ENCODE assay signal across 14 cellular contexts in genomic region chr20:40776702-40777457, GRCh38.
A peak's percentile ranks its signal among the peaks of the same experiment; 100 is the strongest.
DNase-seq lines count a peak whose midpoint lies in the region; ATAC-seq lines count a peak whose summit lies in the region.
"Had no signal": no experiment of that assay in that cellular context is flagged by ENCODE, and none has a peak within 500 bp of the region (broad histone marks: within the 10 kb centered on the region; RNA-seq: fewer than 3 reads in every experiment).

No MANE protein-coding gene starts in this region.

- peak; percentile 73 for DNase-seq in ELF-1 (ENCODE audit: low read depth, low spot score)
- peak; percentile 40 for DNase-seq in NCI-H446 treated with DMSO at 0.1 percent for 48 hours (lab: John Stamatoyannopoulos, UW)
- peak in 2 of 3 donors; percentile 56 to 57 for DNase-seq in right cardiac atrium
- no peak for DNase-seq in sciatic nerve (ENCODE audit: low spot score)
- no peak for DNase-seq in AG08395 (ENCODE audit: low spot score)
- DNase-seq: CD4-positive, alpha-beta memory T cell; DMS79; GM23248; NCI-H1417; NCI-H187 treated with DMSO at 0.1 percent for 48 hours; NCI-H774; SHP77 had no signal

- H3K27me3 ChIP-seq in right cardiac atrium (ENCODE audit: control insufficient read depth, insufficient read depth) = no peaks in the 10 kb centered on the region

- no peak overlapping the region for H3K4me3 ChIP-seq in right cardiac atrium (ENCODE audit: low read length)
- H3K4me3 ChIP-seq: GM23248 had no signal

- no peak overlapping the region for H3K27ac ChIP-seq in right cardiac atrium (ENCODE audit: low read length)
- H3K27ac ChIP-seq: GM23248 had no signal

- H3K9me3 ChIP-seq in right cardiac atrium (ENCODE audit: control insufficient read depth, low read length) = no peaks in the 10 kb centered on the region

- intact Hi-C loops in right cardiac atrium (cut with DNase I) = no loop called here
- intact Hi-C loops in sciatic nerve (cut with DNase I) = no loop called here

- ATAC-seq in right cardiac atrium (peak in 1 of 2 donors; percentile 32), sciatic nerve (peak; percentile 20), GM21825 (IDR thresholded peaks at IDR 0.05; ENCODE audit: unreplicated experiment) (no peak), GM19324 (IDR thresholded peaks at IDR 0.05; ENCODE audit: low FRiP score, unreplicated experiment) (no peak)

- 72% methylated on average over 13 of the region's 13 CpGs for WGBS in right cardiac atrium

- no peaks in the 10 kb centered on the region for H3K4me1 ChIP-seq in right cardiac atrium (ENCODE audit: control insufficient read depth, insufficient read depth, low read length)

Comparison
In these comparisons a context has a peak if more than half of its experiments do, and no peak if none do; other contexts are left out.
1. DNase-seq: peak in ELF-1 (single experiment), NCI-H446 treated with DMSO at 0.1 percent for 48 hours (single experiment) and right cardiac atrium (2 of 3); none in sciatic nerve (single experiment) and AG08395 (single experiment).